13 cellular contexts compared by ENCODE assay signal in the genomic region with DNA sequence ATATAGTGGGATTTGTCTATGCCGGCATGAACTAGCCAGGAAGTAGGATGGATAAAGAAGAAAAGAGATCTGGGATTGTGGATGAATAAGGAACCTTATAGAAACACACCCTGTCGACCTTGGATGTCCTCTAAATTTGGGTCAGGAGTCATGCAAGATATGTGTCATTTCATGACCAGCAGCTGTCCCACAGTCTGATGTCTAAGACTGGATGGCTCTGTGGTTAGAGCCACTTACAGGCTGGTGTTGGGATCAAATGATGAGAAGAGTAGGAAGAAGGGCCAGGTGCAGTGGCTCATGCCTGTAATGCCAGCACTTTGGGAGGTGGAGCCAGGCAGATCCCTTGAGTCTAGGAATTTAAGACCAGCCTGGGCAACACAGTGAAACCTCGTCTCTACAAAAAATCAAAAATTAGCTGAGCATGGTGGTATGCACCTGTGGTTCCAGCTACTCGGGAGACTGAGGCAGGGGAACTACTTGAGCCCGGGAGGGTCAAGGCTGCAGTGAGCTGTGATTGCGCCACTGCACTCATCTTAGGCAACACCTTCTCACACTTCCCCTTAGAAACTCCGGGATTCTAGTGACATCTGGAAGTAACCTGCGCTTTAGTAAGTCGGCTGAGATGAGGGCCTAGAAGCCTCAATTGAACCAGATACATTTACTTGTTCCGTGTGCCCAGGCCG. TPM values are rescaled to one million over a fixed set of nuclear protein-coding genes. Genes with fewer than 3 reads are reported as not detected.
DNase-seq lines count a peak whose midpoint lies in the region; ATAC-seq and TF ChIP-seq lines count a peak whose summit lies in the region.
"Had no signal": no experiment of that assay in that cellular context is flagged by ENCODE, and none has a peak within 500 bp of the region (broad histone marks: within the 10 kb centered on the region; RNA-seq: fewer than 3 reads in every experiment).

No MANE protein-coding gene starts in this region.

- H3K4me1 ChIP-seq in Caco-2 = no peaks in the 10 kb centered on the region
- H3K4me1 ChIP-seq: colonic mucosa, SJCRH30 had no signal

- no peaks in the 10 kb centered on the region; the same call in 1 of the 2 replicates for H3K36me3 ChIP-seq in Caco-2 (ENCODE audit: control insufficient read depth, insufficient read depth, low read length)

- no peak overlapping the region for H3K27ac Mint-ChIP-seq in Caco-2 (ENCODE audit: unreplicated experiment)
- H3K27ac Mint-ChIP-seq in activated T-helper 17 cell treated with anti-CD3 and anti-CD28 coated beads, Interleukin-2, amount 50 U/mL, for 72 hours = peak overlapping the region; percentile 82
- H3K27ac Mint-ChIP-seq in natural killer cell treated with Interleukin-12 subunit alpha and Interleukin-12 subunit beta and Interleukin-15 and Interleukin-18, amount 100 ng/mL, for 72 hours = peak overlapping the region; percentile 4 to 55

- no peak overlapping the region for H3K4me3 ChIP-seq in Caco-2 (ENCODE audit: low read depth, low read length)
- H3K4me3 ChIP-seq in NB4 (ENCODE audit: low read depth, low read length) = no peak overlapping the region
- H3K4me3 ChIP-seq: colonic mucosa, esophagus squamous epithelium, SJCRH30 had no signal

- H3K27me3 Mint-ChIP-seq in Caco-2 (ENCODE audit: insufficient read depth, unreplicated experiment) = no peaks in the 10 kb centered on the region
- no peaks in the 10 kb centered on the region for H3K27me3 Mint-ChIP-seq in activated T-helper 17 cell treated with anti-CD3 and anti-CD28 coated beads, Interleukin-2, amount 50 U/mL, for 72 hours
- H3K27me3 Mint-ChIP-seq in natural killer cell treated with Interleukin-12 subunit alpha and Interleukin-12 subunit beta and Interleukin-15 and Interleukin-18, amount 100 ng/mL, for 72 hours = no peaks in the 10 kb centered on the region

- TSS peak; percentile 18 for BruUV-seq in Caco-2 (replicated peaks; lab: Mats Ljungman, UMichigan)

- intact Hi-C loops in Caco-2 (cut with micrococcal nuclease; ENCODE audit: unreplicated experiment) = no loop called here

- POLR2A ChIA-PET in Caco-2 (lab: Charles Lee) = no interaction called here

- DNase-seq in Caco-2 (no peak), NB4 (ENCODE audit: low read depth) (peak; percentile 73), kidney tubule cell (ENCODE audit: low spot score) (no peak), HCEC 1CT (no peak)
- DNase-seq in natural killer cell treated with Interleukin-12 subunit alpha and Interleukin-12 subunit beta and Interleukin-15 and Interleukin-18, amount 100 ng/mL, for 72 hours (ENCODE audit: low spot score) = no peak
- DNase-seq: aorta; CD8-positive, alpha-beta T cell; colonic mucosa; esophagus squamous epithelium; NCI-H2081; SJCRH30 had no signal

- no peaks in the 10 kb centered on the region for H3K9me3 ChIP-seq in Caco-2
- H3K9me3 ChIP-seq: colonic mucosa, esophagus squamous epithelium, SJCRH30 had no signal

- peaks cover 57% of the 10 kb centered on the region for H3K36me3 Mint-ChIP-seq in Caco-2 (ENCODE audit: insufficient read depth, unreplicated experiment)
- peaks cover 80% of the 10 kb centered on the region for H3K36me3 Mint-ChIP-seq in activated T-helper 17 cell treated with anti-CD3 and anti-CD28 coated beads, Interleukin-2, amount 50 U/mL, for 72 hours (ENCODE audit: low read depth)
- H3K36me3 Mint-ChIP-seq in natural killer cell treated with Interleukin-12 subunit alpha and Interleukin-12 subunit beta and Interleukin-15 and Interleukin-18, amount 100 ng/mL, for 72 hours = peaks cover 21% of the 10 kb centered on the region

- no peaks in the 10 kb centered on the region for H3K4me1 Mint-ChIP-seq in Caco-2 (ENCODE audit: low read depth, unreplicated experiment)
- H3K4me1 Mint-ChIP-seq in activated T-helper 17 cell treated with anti-CD3 and anti-CD28 coated beads, Interleukin-2, amount 50 U/mL, for 72 hours = peaks cover 15% of the 10 kb centered on the region
- peaks cover 41 to 47% of the 10 kb centered on the region in 2 donors for H3K4me1 Mint-ChIP-seq in natural killer cell treated with Interleukin-12 subunit alpha and Interleukin-12 subunit beta and Interleukin-15 and Interleukin-18, amount 100 ng/mL, for 72 hours (ENCODE audit: low read depth in 2 of 2)

- no peak for TF ChIP-seq POLR2A in NB4 (IDR thresholded peaks at IDR 0.05; ENCODE audit: extremely low read depth, insufficient read length)

- peak; percentile 28 for ATAC-seq in activated T-helper 17 cell treated with anti-CD3 and anti-CD28 coated beads, Interleukin-2, amount 50 U/mL, for 72 hours (replicated peaks)
- no peak for ATAC-seq in natural killer cell treated with Interleukin-12 subunit alpha and Interleukin-12 subunit beta and Interleukin-15 and Interleukin-18, amount 100 ng/mL, for 72 hours
- ATAC-seq in GM19395 (IDR thresholded peaks at IDR 0.05; ENCODE audit: unreplicated experiment) = no peak
- ATAC-seq: CD8-positive, alpha-beta T cell had no signal

- H3K4me3 Mint-ChIP-seq in Caco-2 (ENCODE audit: unreplicated experiment) = no peak overlapping the region
- no peak overlapping the region for H3K4me3 Mint-ChIP-seq in activated T-helper 17 cell treated with anti-CD3 and anti-CD28 coated beads, Interleukin-2, amount 50 U/mL, for 72 hours
- no peak overlapping the region for H3K4me3 Mint-ChIP-seq in natural killer cell treated with Interleukin-12 subunit alpha and Interleukin-12 subunit beta and Interleukin-15 and Interleukin-18, amount 100 ng/mL, for 72 hours
- H3K4me3 Mint-ChIP-seq: CD8-positive, alpha-beta T cell had no signal

- H3K27me3 ChIP-seq in Caco-2 (replicated peaks; ENCODE audit: control insufficient read depth, insufficient read depth, low read length) = no peaks in the 10 kb centered on the region
- H3K27me3 ChIP-seq: colonic mucosa, esophagus squamous epithelium, SJCRH30 had no signal

- CTCF ChIA-PET in Caco-2 (lab: Charles Lee) = no interaction called here

- no peaks in the 10 kb centered on the region for H3K9me3 Mint-ChIP-seq in Caco-2 (ENCODE audit: unreplicated experiment)
- no peaks in the 10 kb centered on the region for H3K9me3 Mint-ChIP-seq in activated T-helper 17 cell treated with anti-CD3 and anti-CD28 coated beads, Interleukin-2, amount 50 U/mL, for 72 hours
- H3K9me3 Mint-ChIP-seq in natural killer cell treated with Interleukin-12 subunit alpha and Interleukin-12 subunit beta and Interleukin-15 and Interleukin-18, amount 100 ng/mL, for 72 hours = no peaks in the 10 kb centered on the region
- H3K9me3 Mint-ChIP-seq: CD8-positive, alpha-beta T cell had no signal

- TF ChIP-seq CTCF in Caco-2 (IDR thresholded peaks at IDR 0.05; ENCODE audit: insufficient read depth in 1 of 2, low read depth in 1 of 2, low read length in 1 of 2, severe bottlenecking in 1 of 2, unreplicated experiment in 1 of 2) = no peak
- no peak for TF ChIP-seq CTCF in NB4 (IDR thresholded peaks at IDR 0.05; ENCODE audit: low read depth, low read length)

RNA-seq across cellular contexts. Expression of gene TMED1, which starts 30.8 kb away (rescaled TPM):
- 38.2 and 41.4 TPM in 2 replicates for total RNA-seq in Caco-2 (2022)
- 10 to 100 TPM; 17.6 to 20.2 TPM for total RNA-seq in activated T-helper 17 cell treated with anti-CD3 and anti-CD28 coated beads, Interleukin-2, amount 50 U/mL, for 72 hours
- 10 to 100 TPM; 15.2 to 24.1 TPM for total RNA-seq in natural killer cell treated with Interleukin-12 subunit alpha and Interleukin-12 subunit beta and Interleukin-15 and Interleukin-18, amount 100 ng/mL, for 72 hours

RNA-seq across cellular contexts. Expression of gene C19orf38, which starts 43.0 kb away (rescaled TPM):
- 0.61 and 1.1 TPM in 2 replicates for total RNA-seq in Caco-2 (2022)
- 1 to 10 TPM in 1 of 2 donors, under 1 TPM in 1; 0.48 to 1.7 TPM for total RNA-seq in activated T-helper 17 cell treated with anti-CD3 and anti-CD28 coated beads, Interleukin-2, amount 50 U/mL, for 72 hours
- 10 to 100 TPM in 1 of 2 donors, 1 to 10 TPM in 1; 2.7 to 12.0 TPM for total RNA-seq in natural killer cell treated with Interleukin-12 subunit alpha and Interleukin-12 subunit beta and Interleukin-15 and Interleukin-18, amount 100 ng/mL, for 72 hours
- total RNA-seq: CD8-positive, alpha-beta T cell; SJCRH30 had no signal
